8 cellular contexts compared by ENCODE assay signal in the genomic region with DNA sequence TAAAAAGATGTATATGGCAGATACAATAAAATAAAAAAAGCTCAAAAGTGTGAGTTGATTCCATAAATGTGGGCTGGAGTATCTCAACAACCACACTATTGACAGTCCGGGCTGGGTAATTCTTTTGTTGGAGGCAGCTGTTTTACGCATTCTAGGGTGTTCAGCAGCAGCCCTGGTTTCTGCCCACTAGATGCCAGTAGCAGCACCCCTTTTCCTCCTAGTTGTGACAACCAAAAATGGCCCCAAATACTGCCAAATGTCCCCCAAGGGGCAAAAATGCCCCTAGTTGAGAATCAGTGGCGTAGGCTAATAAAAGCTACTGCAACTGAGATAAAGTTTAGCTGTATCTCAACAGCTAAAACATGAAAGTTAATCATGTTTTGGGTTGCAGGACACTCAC. TPM values are rescaled to one million over a fixed set of nuclear protein-coding genes. Genes with fewer than 3 reads are reported as not detected.
DNase-seq lines count a peak whose midpoint lies in the region; ATAC-seq and TF ChIP-seq lines count a peak whose summit lies in the region.

No MANE protein-coding gene starts in this region.

- no peaks in the 10 kb centered on the region for H3K36me3 Mint-ChIP-seq in activated CD4-positive, alpha-beta T cell treated with anti-CD3 and anti-CD28 coated beads for 36 hours (ENCODE audit: low read depth)
- peaks cover 7 to 15% of the 10 kb centered on the region in 2 donors for H3K36me3 Mint-ChIP-seq in stimulated activated naive B cell treated with anti-CD40 and anti-IgM and Interleukin-4, amounts not matched to agents 10 μg/mL and 1 μg/mL and 100 μg/mL, for 72 hours

- POLR2A ChIA-PET in activated CD4-positive, alpha-beta T cell treated with anti-CD3 and anti-CD28 coated beads for 36 hours (lab: Charles Lee), result interaction anchor here (1.1 kb wide), 1 partner anchor 105 kb away, joined by 3 read pairs; a partner anchor contains a TSS

- intact Hi-C loops in activated CD4-positive, alpha-beta T cell treated with anti-CD3 and anti-CD28 coated beads for 36 hours (cut with DNase I, micrococcal nuclease), result loop anchor here in 1 of 2 experiments (5.0 kb wide), 1 partner anchor 244 kb away; no protein-coding TSS in a partner anchor
- intact Hi-C loops in head of caudate nucleus (cut with DNase I), result no loop called here

- H3K9me3 Mint-ChIP-seq in activated CD4-positive, alpha-beta T cell treated with anti-CD3 and anti-CD28 coated beads for 36 hours (ENCODE audit: low read depth), result peaks cover 1% of the 10 kb centered on the region
- peaks cover 6 to 7% of the 10 kb centered on the region in 2 donors for H3K9me3 Mint-ChIP-seq in stimulated activated naive B cell treated with anti-CD40 and anti-IgM and Interleukin-4, amounts not matched to agents 10 μg/mL and 1 μg/mL and 100 μg/mL, for 72 hours

- H3K27ac Mint-ChIP-seq in activated CD4-positive, alpha-beta T cell treated with anti-CD3 and anti-CD28 coated beads for 36 hours, result no peak overlapping the region
- H3K27ac Mint-ChIP-seq in stimulated activated naive B cell treated with anti-CD40 and anti-IgM and Interleukin-4, amounts not matched to agents 10 μg/mL and 1 μg/mL and 100 μg/mL, for 72 hours, result no peak overlapping the region

- H3K27me3 Mint-ChIP-seq in activated CD4-positive, alpha-beta T cell treated with anti-CD3 and anti-CD28 coated beads for 36 hours, result no peaks in the 10 kb centered on the region
- no peaks in the 10 kb centered on the region for H3K27me3 Mint-ChIP-seq in stimulated activated naive B cell treated with anti-CD40 and anti-IgM and Interleukin-4, amounts not matched to agents 10 μg/mL and 1 μg/mL and 100 μg/mL, for 72 hours

- peak; percentile 44 for ATAC-seq in activated CD4-positive, alpha-beta T cell treated with anti-CD3 and anti-CD28 coated beads for 36 hours
- no peak for ATAC-seq in stimulated activated naive B cell treated with anti-CD40 and anti-IgM and Interleukin-4, amounts not matched to agents 10 μg/mL and 1 μg/mL and 100 μg/mL, for 72 hours (replicated peaks)

- no peaks in the 10 kb centered on the region for H3K4me1 Mint-ChIP-seq in activated CD4-positive, alpha-beta T cell treated with anti-CD3 and anti-CD28 coated beads for 36 hours
- peaks cover 4 to 11% of the 10 kb centered on the region in 2 donors for H3K4me1 Mint-ChIP-seq in stimulated activated naive B cell treated with anti-CD40 and anti-IgM and Interleukin-4, amounts not matched to agents 10 μg/mL and 1 μg/mL and 100 μg/mL, for 72 hours

- TF ChIP-seq CTCF in GM12872 (IDR thresholded peaks at IDR 0.05; ENCODE audit: insufficient read depth, low read depth, low read length), result peak; percentile 49

- no peak overlapping the region for H3K4me3 Mint-ChIP-seq in activated CD4-positive, alpha-beta T cell treated with anti-CD3 and anti-CD28 coated beads for 36 hours
- no peak overlapping the region for H3K4me3 Mint-ChIP-seq in stimulated activated naive B cell treated with anti-CD40 and anti-IgM and Interleukin-4, amounts not matched to agents 10 μg/mL and 1 μg/mL and 100 μg/mL, for 72 hours

- DNase-seq in A172 (ENCODE audit: low spot score) (peak; percentile 11), head of caudate nucleus (peak in 40 of 42 donors; percentile 11 to 79 (median 54)), NCI-H2227 treated with DMSO at 0.1 percent for 48 hours (lab: John Stamatoyannopoulos, UW) (no peak), cortex of kidney (lab: John Stamatoyannopoulos, UW) (no peak)
- peak; percentile 50 for DNase-seq in activated CD4-positive, alpha-beta T cell treated with anti-CD3 and anti-CD28 coated beads for 36 hours
- peak; percentile 9 for DNase-seq in stimulated activated CD4-positive, alpha-beta T cell treated with anti-CD3 and anti-CD28 coated beads, Interleukin-4, amount 100 ng/mL, for 24 hours
- DNase-seq in stimulated activated naive B cell treated with anti-CD40 and anti-IgM and Interleukin-4, amounts not matched to agents 10 μg/mL and 1 μg/mL and 100 μg/mL, for 72 hours, result no peak

- CTCF ChIA-PET in activated CD4-positive, alpha-beta T cell treated with anti-CD3 and anti-CD28 coated beads for 36 hours (lab: Charles Lee), result interaction anchor here (0.7 to 1.0 kb wide), 4 partner anchors 13 to 870 kb away, joined by 3 read pairs; no protein-coding TSS in a partner anchor

RNA-seq across cellular contexts. Expression of a gene that starts 44.7 kb away (rescaled TPM):
- total RNA-seq in A172 (2014; rRNA removed; shearing (Covaris generic)), result 99.2 and 143 TPM in 2 replicates
- total RNA-seq in activated CD4-positive, alpha-beta T cell treated with anti-CD3 and anti-CD28 coated beads for 36 hours, result 10 to 100 TPM; 35.0 to 35.8 TPM

Comparison
In these comparisons a context has a peak if more than half of its experiments do, and no peak if none do; other contexts are left out.
1. DNase-seq: peak in A172 (single experiment), activated CD4-positive, alpha-beta T cell treated with anti-CD3 and anti-CD28 coated beads for 36 hours (single experiment), head of caudate nucleus (40 of 42) and stimulated activated CD4-positive, alpha-beta T cell treated with anti-CD3 and anti-CD28 coated beads, Interleukin-4, amount 100 ng/mL, for 24 hours (single experiment); none in NCI-H2227 treated with DMSO at 0.1 percent for 48 hours (single experiment), stimulated activated naive B cell treated with anti-CD40 and anti-IgM and Interleukin-4, amounts not matched to agents 10 μg/mL and 1 μg/mL and 100 μg/mL, for 72 hours (single experiment) and cortex of kidney (single experiment).